28 cellular contexts compared by ENCODE assay signal in genomic region chr3:196336319-196337145, GRCh38. TPM values are rescaled to one million over a fixed set of nuclear protein-coding genes. Genes with fewer than 3 reads are reported as not detected.
A peak's percentile ranks its signal among the peaks of the same experiment; 100 is the strongest.
DNase-seq lines count a peak whose midpoint lies in the region; ATAC-seq and TF ChIP-seq lines count a peak whose summit lies in the region.
"Had no signal": no experiment of that assay in that cellular context is flagged by ENCODE, and none has a peak within 500 bp of the region (broad histone marks: within the 10 kb centered on the region; RNA-seq: fewer than 3 reads in every experiment).

No MANE protein-coding gene starts in this region.

- H3K79me2 ChIP-seq in GM23338 (replicated peaks; ENCODE audit: insufficient read depth), result no peaks in the 10 kb centered on the region

- H3K9me2 ChIP-seq in GM23338 (ENCODE audit: insufficient read depth), result no peaks in the 10 kb centered on the region

- peak overlapping the region; percentile 88 for H3K27ac ChIP-seq in CD8-positive, alpha-beta memory T cell (ENCODE audit: low read depth, low read length)
- H3K27ac ChIP-seq in GM23338 (ENCODE audit: low read depth) (no peak overlapping the region), RWPE1 (peak overlapping the region; percentile 24), left lung (no peak overlapping the region)
- H3K27ac ChIP-seq: transverse colon had no signal

- DNase-seq in CD8-positive, alpha-beta memory T cell, result no peak
- DNase-seq in GM23338 (ENCODE audit: low spot score) (no peak), RWPE1 (ENCODE audit: low spot score) (peak; percentile 57), immature natural killer cell (no peak), D341Med (ENCODE audit: low spot score) (no peak), left lung (no peak), HFFc6 (no peak)
- DNase-seq: activated CD4-positive, CD25-positive, alpha-beta regulatory T cell treated with anti-CD3 and anti-CD28 coated beads, Interleukin-2, amount 50 U/mL, for 72 hours; activated CD8-positive, alpha-beta memory T cell treated with anti-CD3 and anti-CD28 coated beads for 24 hours; activated T-cell treated with anti-CD3 and anti-CD28 coated beads, Interleukin-2, amount 50 U/mL, for 72 hours; COR-L47; foreskin fibroblast; GF-D8; H9; hypothalamus; MM.1S; NCI-H69; PC-3; stimulated activated CD4-positive, alpha-beta T cell treated with anti-CD3 and anti-CD28 coated beads, Interleukin-2, amount 100 ng/mL, for 24 hours; stimulated activated naive CD8-positive, alpha-beta T cell treated with anti-CD3 and anti-CD28 coated beads, Interleukin-15, Interleukin-2, amounts not matched to agents 100 U/mL and 50 U/mL, for 24 hours; transverse colon had no signal

- H2AFZ ChIP-seq in GM23338, result 0 out of 2 replicates have a peak overlapping the region, but pooled peaks have one; percentile 23

- POLR2A ChIA-PET in CD8-positive, alpha-beta memory T cell (lab: Charles Lee), result interaction anchor here (0.6 kb wide), 1 partner anchor 72 kb away, joined by 3 read pairs; no protein-coding TSS in a partner anchor
- POLR2A ChIA-PET in RWPE1 (lab: Yijun Ruan, JAX; ENCODE audit: low non-redundant PET), result interaction anchor here (0.6 kb wide), 1 partner anchor 470 kb away, joined by 5 read pairs; no protein-coding TSS in a partner anchor

- H3F3A ChIP-seq in GM23338 (replicated peaks; ENCODE audit: low read depth), result no peaks in the 10 kb centered on the region

- no peaks in the 10 kb centered on the region for H4K20me1 ChIP-seq in GM23338 (replicated peaks; ENCODE audit: insufficient read depth)

- CTCF ChIA-PET in CD8-positive, alpha-beta memory T cell (lab: Charles Lee), result no interaction called here
- CTCF ChIA-PET in RWPE1 (lab: Yijun Ruan, JAX), result no interaction called here

- no peak overlapping the region for H3K4me2 ChIP-seq in GM23338

- no peak overlapping the region for H3K4me3 Mint-ChIP-seq in CD8-positive, alpha-beta memory T cell
- no peak overlapping the region for H3K4me3 Mint-ChIP-seq in GM23338
- peak overlapping the region in 4 of 5 donors; percentile 69 to 94 (median 76) for H3K4me3 Mint-ChIP-seq in immature natural killer cell
- H3K4me3 Mint-ChIP-seq in HFFc6, result no peak overlapping the region
- H3K4me3 Mint-ChIP-seq: activated naive CD8-positive, alpha-beta T cell; activated T-cell treated with anti-CD3 and anti-CD28 coated beads, Interleukin-2, amount 50 U/mL, for 72 hours; H9; memory B cell; nephron had no signal

- H3K36me3 Mint-ChIP-seq in CD8-positive, alpha-beta memory T cell, result no peaks in the 10 kb centered on the region
- no peaks in the 10 kb centered on the region for H3K36me3 Mint-ChIP-seq in GM23338 (ENCODE audit: low read depth)
- H3K36me3 Mint-ChIP-seq in immature natural killer cell, result no peaks in the 10 kb centered on the region
- H3K36me3 Mint-ChIP-seq in HFFc6 (ENCODE audit: low read depth), result no peaks in the 10 kb centered on the region
- H3K36me3 Mint-ChIP-seq: activated naive CD8-positive, alpha-beta T cell; memory B cell had no signal

- H3K4me1 Mint-ChIP-seq in CD8-positive, alpha-beta memory T cell, result no peaks in the 10 kb centered on the region
- H3K4me1 Mint-ChIP-seq in GM23338, result no peaks in the 10 kb centered on the region
- H3K4me1 Mint-ChIP-seq in immature natural killer cell, result peaks cover 0 to 12% of the 10 kb centered on the region in 2 donors
- peaks cover 51% of the 10 kb centered on the region for H3K4me1 Mint-ChIP-seq in HFFc6 (ENCODE audit: low read depth)
- H3K4me1 Mint-ChIP-seq: nephron had no signal

- no peaks in the 10 kb centered on the region for H3K36me3 ChIP-seq in CD8-positive, alpha-beta memory T cell (ENCODE audit: insufficient read depth, low read length)
- H3K36me3 ChIP-seq in GM23338 (ENCODE audit: insufficient read depth) (no peaks in the 10 kb centered on the region), left lung (no peaks in the 10 kb centered on the region)
- H3K36me3 ChIP-seq: transverse colon had no signal

- H3K9me3 Mint-ChIP-seq in CD8-positive, alpha-beta memory T cell, result no peaks in the 10 kb centered on the region
- H3K9me3 Mint-ChIP-seq in GM23338 (no peaks in the 10 kb centered on the region; the same call in 2 of the 3 replicates), immature natural killer cell (no peaks in the 10 kb centered on the region), HFFc6 (no peaks in the 10 kb centered on the region)
- H3K9me3 Mint-ChIP-seq: activated T-cell treated with anti-CD3 and anti-CD28 coated beads, Interleukin-2, amount 50 U/mL, for 72 hours; H9; nephron had no signal

- no peaks in the 10 kb centered on the region for H3K4me1 ChIP-seq in CD8-positive, alpha-beta memory T cell (ENCODE audit: insufficient read depth, low read length)
- no peaks in the 10 kb centered on the region for H3K4me1 ChIP-seq in GM23338 (ENCODE audit: insufficient read depth)
- peaks cover 0 to 6% of the 10 kb centered on the region in 2 donors for H3K4me1 ChIP-seq in left lung
- H3K4me1 ChIP-seq: transverse colon had no signal

- H3K27ac Mint-ChIP-seq in CD8-positive, alpha-beta memory T cell, result no peak overlapping the region
- H3K27ac Mint-ChIP-seq in GM23338, result no peak overlapping the region
- H3K27ac Mint-ChIP-seq in immature natural killer cell, result peak overlapping the region in 5 of 6 donors; percentile 13 to 91 (median 45)
- no peak overlapping the region; the same call in 1 of the 2 replicates for H3K27ac Mint-ChIP-seq in HFFc6
- H3K27ac Mint-ChIP-seq: activated naive CD8-positive, alpha-beta T cell; activated T-cell treated with anti-CD3 and anti-CD28 coated beads, Interleukin-2, amount 50 U/mL, for 72 hours; H9; memory B cell; nephron; progenitor cell of endocrine pancreas had no signal

- ATAC-seq in GM23338 (no peak), left lung (no peak), GM19455 (IDR thresholded peaks at IDR 0.05; ENCODE audit: unreplicated experiment) (no peak)
- ATAC-seq: activated T-cell treated with anti-CD3 and anti-CD28 coated beads, Interleukin-2, amount 50 U/mL, for 72 hours; GM12878; PC-3; stimulated activated naive CD8-positive, alpha-beta T cell treated with anti-CD3 and anti-CD28 coated beads, Interleukin-15, Interleukin-2, amounts not matched to agents 100 U/mL and 50 U/mL, for 24 hours had no signal

- intact Hi-C loops in left lung (cut with DNase I), result no loop called here

- no peaks in the 10 kb centered on the region for H3K27me3 ChIP-seq in CD8-positive, alpha-beta memory T cell (ENCODE audit: insufficient read depth, low read length, poor library complexity, severe bottlenecking)
- H3K27me3 ChIP-seq in GM23338 (ENCODE audit: insufficient read depth) (no peaks in the 10 kb centered on the region), left lung (peaks cover 0 to 16% of the 10 kb centered on the region in 2 donors)
- H3K27me3 ChIP-seq: transverse colon had no signal

- TF ChIP-seq CTCF in GM23338 (conservative IDR thresholded peaks at IDR 0.05; ENCODE audit: low read depth in 2 of 2), result no peak
- no peak for TF ChIP-seq CTCF in RWPE1 (conservative IDR thresholded peaks at IDR 0.05; ENCODE audit: low read depth)
- no peak for TF ChIP-seq CTCF in left lung (IDR thresholded peaks at IDR 0.05)
- no peak for TF ChIP-seq CTCF in HFFc6 (IDR thresholded peaks at IDR 0.05)

- H3K9me3 ChIP-seq in CD8-positive, alpha-beta memory T cell (ENCODE audit: low read length), result no peaks in the 10 kb centered on the region
- H3K9me3 ChIP-seq in left lung, result no peaks in the 10 kb centered on the region
- H3K9me3 ChIP-seq: transverse colon had no signal

- peaks cover 0 to 3% of the 10 kb centered on the region in 2 donors for H3K27me3 Mint-ChIP-seq in CD8-positive, alpha-beta memory T cell
- H3K27me3 Mint-ChIP-seq in GM23338 (ENCODE audit: insufficient read depth, low read depth, poor library complexity) (peaks cover 6% of the 10 kb centered on the region), immature natural killer cell (ENCODE audit: low read depth in 3 of 3) (peaks cover 0 to 11% (median 1%) of the 10 kb centered on the region in 3 donors), HFFc6 (ENCODE audit: insufficient read depth) (peaks cover 4% of the 10 kb centered on the region; the same call in 1 of the 2 replicates)

- H3K4me3 ChIP-seq in CD8-positive, alpha-beta memory T cell (ENCODE audit: low read length), result no peak overlapping the region
- H3K4me3 ChIP-seq in GM23338, result no peak overlapping the region
- peak overlapping the region in 1 of 2 donors; percentile 18 for H3K4me3 ChIP-seq in left lung
- H3K4me3 ChIP-seq: GM12878, transverse colon had no signal

TF ChIP-seq in GM23338, 12 proteins besides CTCF, POLR2A, EP300 and RAD21 (continues in another document):
- TF ChIP-seq JUNB (IDR thresholded peaks at IDR 0.05; ENCODE audit: unreplicated experiment), result no peak
- no peak for TF ChIP-seq POLR2AphosphoS5 (IDR thresholded peaks at IDR 0.05; ENCODE audit: low read depth)
- no peak for TF ChIP-seq EZH2 (IDR thresholded peaks at IDR 0.05; ENCODE audit: low read depth, unreplicated experiment)
- TF ChIP-seq NANOG (IDR thresholded peaks at IDR 0.05; ENCODE audit: borderline replicate concordance), result no peak

RNA-seq across cellular contexts. Expression of gene TM4SF19, which starts 1.7 kb away (rescaled TPM):
- total RNA-seq in CD8-positive, alpha-beta memory T cell, result under 1 TPM; 0.35 to 0.62 TPM
- polyA plus RNA-seq in CD8-positive, alpha-beta memory T cell, result 1.2 TPM
- total RNA-seq in GM23338 (2014; rRNA removed; shearing (Covaris generic)), result not detected in 2 replicates
- 0.16 TPM in 1 of 2 replicates, not detected in the other for polyA plus RNA-seq in GM23338 (2016; fragmentation: Nextera tagmentation; extraction: Ambion mirVana)
- 10 to 100 TPM in 1 of 3 donors, 1 to 10 TPM in 1, under 1 TPM in 1; 0.84 to 10.5 (median 5.1) TPM for polyA plus RNA-seq in immature natural killer cell
- 10 to 100 TPM in 1 of 2 donors, 1 to 10 TPM in 1; 6.7 to 15.2 TPM for total RNA-seq in left lung
- total RNA-seq in HFFc6 (2021; fragmentation: NEBNext Ultra II Directional; extraction: Animal tissue kit (Norgen Biotek cat#: 25700)), result under 1 TPM in 4 of 6 experiments, not detected in 2; 0.14 to 0.89 (median 0.64) TPM
- total RNA-seq: activated T-cell treated with anti-CD3 and anti-CD28 coated beads, Interleukin-2, amount 50 U/mL, for 72 hours; GM12878; H9; progenitor cell of endocrine pancreas; skeletal muscle tissue; transverse colon had no signal

RNA-seq across cellular contexts. Expression of gene DYNLT2B, which starts 18.5 kb away (rescaled TPM):
- total RNA-seq in CD8-positive, alpha-beta memory T cell, result 10 to 100 TPM in 1 of 2 experiments, 1 to 10 TPM in 1; 8.6 to 10.7 TPM
- polyA plus RNA-seq in CD8-positive, alpha-beta memory T cell, result 10.9 TPM
- 7.7 and 11.3 TPM in 2 replicates for total RNA-seq in GM23338 (2014; rRNA removed; shearing (Covaris generic))
- polyA plus RNA-seq in GM23338 (2016; fragmentation: Nextera tagmentation; extraction: Ambion mirVana) (36.7 and 42.7 TPM in 2 replicates), immature natural killer cell (10 to 100 TPM; 15.6 to 17.8 (median 16.8) TPM)
- total RNA-seq in left lung, result 1 to 10 TPM; 6.0 to 6.8 TPM
- 10 to 100 TPM; 10.3 to 15.0 (median 13.3) TPM for total RNA-seq in HFFc6 (2021; fragmentation: NEBNext Ultra II Directional; extraction: Animal tissue kit (Norgen Biotek cat#: 25700))

RNA-seq across cellular contexts. Expression of gene PCYT1A, which starts 49.0 kb away (rescaled TPM):
- total RNA-seq in CD8-positive, alpha-beta memory T cell, result 10 to 100 TPM; 60.1 to 61.0 TPM
- polyA plus RNA-seq in CD8-positive, alpha-beta memory T cell, result 20.0 TPM
- 27.0 and 35.8 TPM in 2 replicates for total RNA-seq in GM23338 (2014; rRNA removed; shearing (Covaris generic))
- 11.3 and 11.6 TPM in 2 replicates for polyA plus RNA-seq in GM23338 (2016; fragmentation: Nextera tagmentation; extraction: Ambion mirVana)
- 10 to 100 TPM; 19.4 to 38.3 (median 32.0) TPM for polyA plus RNA-seq in immature natural killer cell
- 10 to 100 TPM; 46.6 to 71.0 TPM for total RNA-seq in left lung
- total RNA-seq in HFFc6 (2021; fragmentation: NEBNext Ultra II Directional; extraction: Animal tissue kit (Norgen Biotek cat#: 25700)), result 10 to 100 TPM; 77.2 to 83.0 (median 81.2) TPM

Comparison
In these comparisons a context has a peak if more than half of its experiments do, and no peak if none do; other contexts are left out.
1. H3K27ac ChIP-seq: peak in CD8-positive, alpha-beta memory T cell (single experiment) and RWPE1 (single experiment); none in GM23338 (single experiment) and left lung (0 of 2).
2. H3K27ac Mint-ChIP-seq: peak in immature natural killer cell (5 of 6); none in CD8-positive, alpha-beta memory T cell (0 of 8), GM23338 (single experiment) and HFFc6 (single experiment).
3. H3K4me3 Mint-ChIP-seq: peak in immature natural killer cell (4 of 5); none in CD8-positive, alpha-beta memory T cell (0 of 7), GM23338 (single experiment) and HFFc6 (single experiment).